Comparison of ENCODE assay signal across 13 cellular contexts in genomic region chr4:187118731-187119130, GRCh38.
A peak's percentile ranks its signal among the peaks of the same experiment; 100 is the strongest.
DNase-seq lines count a peak whose midpoint lies in the region; ATAC-seq and TF ChIP-seq lines count a peak whose summit lies in the region.
"Had no signal": no experiment of that assay in that cellular context is flagged by ENCODE, and none has a peak within 500 bp of the region (broad histone marks: within the 10 kb centered on the region; RNA-seq: fewer than 3 reads in every experiment).

No MANE protein-coding gene starts in this region.

- no peak overlapping the region for H3K4me3 ChIP-seq in AG10803 (ENCODE audit: low read length)
- no peak overlapping the region for H3K4me3 ChIP-seq in astrocyte of the spinal cord (ENCODE audit: low read depth, low read length)
- H3K4me3 ChIP-seq: GM23248 had no signal

- H3K27ac Mint-ChIP-seq in mesothelial cell of epicardium (peak overlapping the region; percentile 60), type B pancreatic cell (no peak overlapping the region)
- H3K27ac Mint-ChIP-seq: CD8-positive, alpha-beta T cell had no signal

- H3K4me1 Mint-ChIP-seq in mesothelial cell of epicardium (peaks cover 16% of the 10 kb centered on the region), type B pancreatic cell (ENCODE audit: unreplicated experiment) (peaks cover 5% of the 10 kb centered on the region)

- H3K27me3 Mint-ChIP-seq in mesothelial cell of epicardium (ENCODE audit: low read depth) (no peaks in the 10 kb centered on the region), type B pancreatic cell (no peaks in the 10 kb centered on the region)

- peak; percentile 17 for DNase-seq in AG10803 (ENCODE audit: low read depth)
- peak; percentile 27 for DNase-seq in GM03348 (ENCODE audit: low spot score)
- peak; percentile 17 for DNase-seq in astrocyte of the spinal cord (ENCODE audit: low read depth, low spot score)
- DNase-seq in mesothelial cell of epicardium (ENCODE audit: low spot score in 2 of 2, unreplicated experiment in 2 of 2), result no peak
- no peak for DNase-seq in type B pancreatic cell (ENCODE audit: extremely low spot score, unreplicated experiment)
- no peak for DNase-seq in DMS 273 (lab: John Stamatoyannopoulos, UW; ENCODE audit: unreplicated experiment)
- DNase-seq: Caco-2; CD8-positive, alpha-beta T cell; DMS53; GM23248 had no signal

- ATAC-seq in HG03045 (IDR thresholded peaks at IDR 0.05; ENCODE audit: unreplicated experiment), result no peak
- ATAC-seq: CD8-positive, alpha-beta T cell; HCT116; HepG2 had no signal

- in situ Hi-C loops in astrocyte of the spinal cord (cut with HindIII; ENCODE audit: low sequenced_read_pairs), result no loop called here

- H3K4me3 Mint-ChIP-seq in mesothelial cell of epicardium, result no peak overlapping the region
- no peak overlapping the region for H3K4me3 Mint-ChIP-seq in type B pancreatic cell
- H3K4me3 Mint-ChIP-seq: CD8-positive, alpha-beta T cell had no signal

- H3K9me3 Mint-ChIP-seq in mesothelial cell of epicardium, result peaks cover 7% of the 10 kb centered on the region
- H3K9me3 Mint-ChIP-seq in type B pancreatic cell, result no peaks in the 10 kb centered on the region

- H3K36me3 Mint-ChIP-seq in mesothelial cell of epicardium (no peaks in the 10 kb centered on the region), type B pancreatic cell (no peaks in the 10 kb centered on the region)
- H3K36me3 Mint-ChIP-seq: CD8-positive, alpha-beta T cell had no signal

- TF ChIP-seq CTCF in AG10803 (conservative IDR thresholded peaks at IDR 0.05; ENCODE audit: low read length) (no peak), astrocyte of the spinal cord (IDR thresholded peaks at IDR 0.05; ENCODE audit: low read depth, low read length) (no peak), mesothelial cell of epicardium (IDR thresholded peaks at IDR 0.05; ENCODE audit: unreplicated experiment) (no peak), type B pancreatic cell (conservative IDR thresholded peaks at IDR 0.05) (no peak)

Comparison
In these comparisons a context has a peak if more than half of its experiments do, and no peak if none do; other contexts are left out.
1. DNase-seq: peak in AG10803 (single experiment), GM03348 (single experiment) and astrocyte of the spinal cord (single experiment); none in mesothelial cell of epicardium (0 of 2), type B pancreatic cell (single experiment) and DMS 273 (single experiment).